ENCODE assay signal across 8 cellular contexts in genomic region chr11:65425105-65425970, GRCh38. TPM values are rescaled to one million over a fixed set of nuclear protein-coding genes. Genes with fewer than 3 reads are reported as not detected.
DNase-seq lines count a peak whose midpoint lies in the region; ATAC-seq, FAIRE-seq and TF ChIP-seq lines count a peak whose summit lies in the region.

No MANE protein-coding gene starts in this region.

- H3K4me3 Mint-ChIP-seq in astrocyte (ENCODE audit: unreplicated experiment) = peak overlapping the region; percentile 92

- H2AFZ ChIP-seq in astrocyte (ENCODE audit: low read depth, low read length) = no peak overlapping the region

- peak overlapping the region; percentile 95 for H3K4me3 ChIP-seq in astrocyte (ENCODE audit: insufficient read depth, low read depth, low read length)

- H3K27ac ChIP-seq in astrocyte (ENCODE audit: low read depth, low read length) = peak overlapping the region; percentile 100

- H3K9me3 ChIP-seq in astrocyte (ENCODE audit: insufficient read depth, low read depth, low read length) = no peaks in the 10 kb centered on the region

- H3K79me2 ChIP-seq in astrocyte (ENCODE audit: insufficient read depth, low read length) = peaks cover 97% of the 10 kb centered on the region

- H3K36me3 ChIP-seq in astrocyte (ENCODE audit: insufficient read depth, low read length) = peaks cover 13% of the 10 kb centered on the region

- H3K27me3 Mint-ChIP-seq in astrocyte (ENCODE audit: low read depth, unreplicated experiment) = no peaks in the 10 kb centered on the region

- peak overlapping the region; percentile 94 for H3K4me2 ChIP-seq in astrocyte (ENCODE audit: low read length)

- H3K4me1 Mint-ChIP-seq in astrocyte (ENCODE audit: low read depth, unreplicated experiment) = peaks cover 63% of the 10 kb centered on the region

- peak; percentile 35 for DNase-seq in NCI-H82 (lab: John Stamatoyannopoulos, UW)
- DNase-seq in NCI-H82 treated with DMSO at 0.1 percent for 48 hours (lab: John Stamatoyannopoulos, UW; ENCODE audit: unreplicated experiment) = no peak
- DNase-seq in T-helper 1 cell = peak; percentile 60 to 94 (median 74)
- DNase-seq in astrocyte (ENCODE audit: low read depth) = peak; percentile 76
- peak; percentile 67 for DNase-seq in iris pigment epithelial cell (ENCODE audit: low read depth)
- DNase-seq in stimulated activated CD4-positive, alpha-beta T cell treated with anti-CD3 and anti-CD28 coated beads, Interleukin-1b, Interleukin-23, amount 100 ng/mL, for 48 hours = peak; percentile 89
- DNase-seq in NCI-H2029 treated with DMSO at 0.1 percent for 48 hours (lab: John Stamatoyannopoulos, UW) = no peak

- H3K9me3 Mint-ChIP-seq in astrocyte (ENCODE audit: unreplicated experiment) = peaks cover 1% of the 10 kb centered on the region

- H3K36me3 Mint-ChIP-seq in astrocyte (ENCODE audit: low read depth, unreplicated experiment) = peaks cover 6% of the 10 kb centered on the region

- H3K27ac Mint-ChIP-seq in astrocyte (ENCODE audit: unreplicated experiment) = peak overlapping the region; percentile 88

- FAIRE-seq in astrocyte (lab: Jason Lieb, UNC) = no peak

- H4K20me1 ChIP-seq in astrocyte (ENCODE audit: insufficient read depth, low read length) = peaks cover 76% of the 10 kb centered on the region

- no peak for ATAC-seq in GM18867 (IDR thresholded peaks at IDR 0.05; ENCODE audit: unreplicated experiment)

- TF ChIP-seq CTCF in astrocyte (IDR thresholded peaks at IDR 0.05; ENCODE audit: insufficient read depth, low read depth, low read length) = peak; percentile 11

- H3K9ac ChIP-seq in astrocyte (ENCODE audit: low read length) = peak overlapping the region; percentile 96

- H3K4me1 ChIP-seq in astrocyte (ENCODE audit: insufficient read depth, low read length) = peaks cover 49% of the 10 kb centered on the region

- H3K27me3 ChIP-seq in astrocyte (ENCODE audit: insufficient read depth, low read length) = no peaks in the 10 kb centered on the region

RNA-seq across cellular contexts. Expression of gene NEAT1, which starts 2.7 kb away (rescaled TPM):
- total RNA-seq in astrocyte = 202 and 317 TPM in 2 replicates

RNA-seq across cellular contexts. Expression of gene FRMD8, which starts 38.9 kb away (rescaled TPM):
- total RNA-seq in astrocyte = 61.2 and 76.3 TPM in 2 replicates

RNA-seq across cellular contexts. Expression of gene SLC25A45, which starts 42.9 kb away (rescaled TPM):
- 1.9 and 2.6 TPM in 2 replicates for total RNA-seq in astrocyte

Comparison
In these comparisons a context has a peak if more than half of its experiments do, and no peak if none do; other contexts are left out.
1. DNase-seq: peak in NCI-H82 (single experiment), T-helper 1 cell (5 of 5), astrocyte (single experiment), iris pigment epithelial cell (single experiment) and stimulated activated CD4-positive, alpha-beta T cell treated with anti-CD3 and anti-CD28 coated beads, Interleukin-1b, Interleukin-23, amount 100 ng/mL, for 48 hours (single experiment); none in NCI-H82 treated with DMSO at 0.1 percent for 48 hours (single experiment) and NCI-H2029 treated with DMSO at 0.1 percent for 48 hours (single experiment).